ENCODE assay signal across 39 cellular contexts in genomic region chrX:36869457-36869856, GRCh38.
"Had no signal": no experiment of that assay in that cellular context is flagged by ENCODE, and none has a peak within 500 bp of the region (broad histone marks: within the 10 kb centered on the region; RNA-seq: fewer than 3 reads in every experiment).

No MANE protein-coding gene starts in this region.

- H3K27me3 Mint-ChIP-seq: activated CD4-positive, alpha-beta memory T cell treated with anti-CD3 and anti-CD28 coated beads, Interleukin-2, amount 10 ng/mL, durations not matched to agents 7 days and 5 days; activated CD4-positive, alpha-beta T cell treated with anti-CD3 and anti-CD28 coated beads, Interleukin-2, amount 10 ng/mL, durations not matched to agents 7 days and 5 days; activated CD8-positive, alpha-beta memory T cell treated with anti-CD3 and anti-CD28 coated beads, Interleukin-2, amount 10 ng/mL, durations not matched to agents 7 days and 5 days; activated naive CD4-positive, alpha-beta T cell treated with anti-CD3 and anti-CD28 coated beads, Interleukin-2, amount 10 ng/mL, durations not matched to agents 7 days and 5 days; activated naive CD8-positive, alpha-beta T cell; activated naive CD8-positive, alpha-beta T cell treated with anti-CD3 and anti-CD28 coated beads, Interleukin-2, amount 10 ng/mL, durations not matched to agents 7 days and 5 days; brain; central memory CD8-positive, alpha-beta T cell had no signal

- FAIRE-seq: bronchial epithelial cell had no signal

- DNase-seq: activated CD4-positive, alpha-beta memory T cell treated with anti-CD3 and anti-CD28 coated beads, Interleukin-2, amount 10 ng/mL, durations not matched to agents 7 days and 5 days; activated CD4-positive, alpha-beta T cell treated with anti-CD3 and anti-CD28 coated beads for 1 hour; activated CD4-positive, alpha-beta T cell treated with anti-CD3 and anti-CD28 coated beads for 36 hours; activated CD4-positive, alpha-beta T cell treated with anti-CD3 and anti-CD28 coated beads for 48 hours; activated CD4-positive, alpha-beta T cell treated with anti-CD3 and anti-CD28 coated beads, Interleukin-2, amount 10 ng/mL, durations not matched to agents 7 days and 5 days; activated CD4-positive, alpha-beta T cell treated with anti-CD3 and anti-CD28 coated beads, Interleukin-2, amount 50 U/mL, for 48 hours; activated CD4-positive, CD25-positive, alpha-beta regulatory T cell; activated CD8-positive, alpha-beta memory T cell treated with anti-CD3 and anti-CD28 coated beads for 24 hours; activated CD8-positive, alpha-beta memory T cell treated with anti-CD3 and anti-CD28 coated beads, Interleukin-2, amount 10 ng/mL, durations not matched to agents 7 days and 5 days; activated CD8-positive, alpha-beta memory T cell treated with anti-CD3 and anti-CD28 coated beads, Interleukin-2, amount 50 U/mL, for 48 hours; activated CD8-positive, alpha-beta T cell treated with anti-CD3 and anti-CD28 coated beads, Interleukin-2, amount 10 ng/mL, durations not matched to agents 7 days and 5 days; activated effector memory CD4-positive, alpha-beta T cell treated with Interleukin-2 at 50 U/mL for 16 hours; activated gamma-delta T cell; activated naive CD4-positive, alpha-beta T cell treated with anti-CD3 and anti-CD28 coated beads, Interleukin-2, amount 10 ng/mL, durations not matched to agents 7 days and 5 days; activated naive CD4-positive, alpha-beta T cell treated with Interleukin-2 at 50 U/mL for 16 hours; activated naive CD8-positive, alpha-beta T cell treated with anti-CD3 and anti-CD28 coated beads, Interleukin-2, amount 10 ng/mL, durations not matched to agents 7 days and 5 days; activated naive CD8-positive, alpha-beta T cell treated with anti-CD3 and anti-CD28 coated beads, Interleukin-2, amount 50 U/mL, for 24 hours; activated T-cell treated with anti-CD3 and anti-CD28 coated beads, Interleukin-2, amount 50 U/mL, for 24 hours; activated T-cell treated with anti-CD3 and anti-CD28 coated beads, Interleukin-2, amount 50 U/mL, for 48 hours; amygdala; anterior cingulate cortex; caudate nucleus; cerebellar nuclear complex; T-helper 1 cell; T-helper 2 cell; T-helper 9 cell; WERI-Rb-1 had no signal

- ATAC-seq: activated CD4-positive, alpha-beta T cell treated with anti-CD3 and anti-CD28 coated beads for 36 hours; activated CD4-positive, CD25-positive, alpha-beta regulatory T cell treated with anti-CD3 and anti-CD28 coated beads, Interleukin-2, amount 50 U/mL, for 24 hours; activated CD8-positive, alpha-beta memory T cell treated with anti-CD3 and anti-CD28 coated beads, Interleukin-2, amount 10 ng/mL, durations not matched to agents 7 days and 5 days; activated CD8-positive, alpha-beta T cell treated with anti-CD3 and anti-CD28 coated beads, Interleukin-2, amount 10 ng/mL, durations not matched to agents 7 days and 5 days; activated naive CD8-positive, alpha-beta T cell treated with anti-CD3 and anti-CD28 coated beads, Interleukin-2, amount 50 U/mL, for 24 hours; WTC11 had no signal

- H3K27me3 ChIP-seq: ascending aorta, cardiac muscle cell had no signal

- H3K4me3 Mint-ChIP-seq: activated CD4-positive, alpha-beta memory T cell treated with anti-CD3 and anti-CD28 coated beads, Interleukin-2, amount 10 ng/mL, durations not matched to agents 7 days and 5 days; activated CD4-positive, alpha-beta T cell treated with anti-CD3 and anti-CD28 coated beads for 36 hours; activated CD4-positive, alpha-beta T cell treated with anti-CD3 and anti-CD28 coated beads, Interleukin-2, amount 10 ng/mL, durations not matched to agents 7 days and 5 days; activated CD8-positive, alpha-beta memory T cell treated with anti-CD3 and anti-CD28 coated beads, Interleukin-2, amount 10 ng/mL, durations not matched to agents 7 days and 5 days; activated CD8-positive, alpha-beta T cell treated with anti-CD3 and anti-CD28 coated beads, Interleukin-2, amount 10 ng/mL, durations not matched to agents 7 days and 5 days; activated naive CD4-positive, alpha-beta T cell treated with anti-CD3 and anti-CD28 coated beads, Interleukin-2, amount 10 ng/mL, durations not matched to agents 7 days and 5 days; activated naive CD4-positive, alpha-beta T cell treated with anti-CD3 and anti-CD28 coated beads, Interleukin-2, amount 50 U/mL, for 24 hours; activated naive CD8-positive, alpha-beta T cell; activated naive CD8-positive, alpha-beta T cell treated with anti-CD3 and anti-CD28 coated beads, Interleukin-2, amount 10 ng/mL, durations not matched to agents 7 days and 5 days; activated naive CD8-positive, alpha-beta T cell treated with anti-CD3 and anti-CD28 coated beads, Interleukin-2, amount 50 U/mL, for 24 hours; activated T-cell treated with anti-CD3 and anti-CD28 coated beads, Interleukin-2, amount 50 U/mL, for 24 hours; brain; central memory CD8-positive, alpha-beta T cell; T-helper 1 cell treated with Interleukin-12 subunit alpha and Interleukin-12 subunit beta and Interleukin-4 antibody, amounts not matched to agents 30 μg/mL and 1 μg/mL, for 36 hours; T-helper 2 cell treated with Interferon-gamma antibody and Interleukin-4, amounts not matched to agents 5 μg/mL and 100 μg/mL, for 36 hours; WTC11 had no signal

- H3K27ac Mint-ChIP-seq: activated CD4-positive, alpha-beta memory T cell treated with anti-CD3 and anti-CD28 coated beads, Interleukin-2, amount 10 ng/mL, durations not matched to agents 7 days and 5 days; activated CD4-positive, alpha-beta T cell treated with anti-CD3 and anti-CD28 coated beads for 36 hours; activated CD4-positive, alpha-beta T cell treated with anti-CD3 and anti-CD28 coated beads, Interleukin-2, amount 10 ng/mL, durations not matched to agents 7 days and 5 days; activated CD8-positive, alpha-beta memory T cell treated with anti-CD3 and anti-CD28 coated beads, Interleukin-2, amount 10 ng/mL, durations not matched to agents 7 days and 5 days; activated CD8-positive, alpha-beta T cell treated with anti-CD3 and anti-CD28 coated beads, Interleukin-2, amount 10 ng/mL, durations not matched to agents 7 days and 5 days; activated naive CD4-positive, alpha-beta T cell treated with anti-CD3 and anti-CD28 coated beads, Interleukin-2, amount 10 ng/mL, durations not matched to agents 7 days and 5 days; activated naive CD4-positive, alpha-beta T cell treated with anti-CD3 and anti-CD28 coated beads, Interleukin-2, amount 50 U/mL, for 24 hours; activated naive CD8-positive, alpha-beta T cell; activated naive CD8-positive, alpha-beta T cell treated with anti-CD3 and anti-CD28 coated beads, Interleukin-2, amount 10 ng/mL, durations not matched to agents 7 days and 5 days; activated naive CD8-positive, alpha-beta T cell treated with anti-CD3 and anti-CD28 coated beads, Interleukin-2, amount 50 U/mL, for 24 hours; activated T-cell treated with anti-CD3 and anti-CD28 coated beads, Interleukin-2, amount 50 U/mL, for 24 hours; activated T-helper 2 cell treated with anti-CD3 and anti-CD28 coated beads, Interferon-gamma antibody, Interleukin-2, Interleukin-4, amounts not matched to agents 10 μg/mL and 5 μg/mL and 100 μg/mL, durations not matched to agents 14 hours and 24 hours and 36 hours; brain; T-helper 1 cell treated with Interleukin-12 subunit alpha and Interleukin-12 subunit beta and Interleukin-4 antibody, amounts not matched to agents 30 μg/mL and 1 μg/mL, for 36 hours; T-helper 2 cell treated with Interferon-gamma antibody and Interleukin-4, amounts not matched to agents 5 μg/mL and 100 μg/mL, for 36 hours; WTC11 had no signal

- H3K36me3 ChIP-seq: ascending aorta, cardiac muscle cell, WERI-Rb-1 had no signal

- H3K36me3 Mint-ChIP-seq: activated CD8-positive, alpha-beta memory T cell treated with anti-CD3 and anti-CD28 coated beads, Interleukin-2, amount 10 ng/mL, durations not matched to agents 7 days and 5 days; activated naive CD4-positive, alpha-beta T cell treated with anti-CD3 and anti-CD28 coated beads, Interleukin-2, amount 10 ng/mL, durations not matched to agents 7 days and 5 days; activated naive CD4-positive, alpha-beta T cell treated with anti-CD3 and anti-CD28 coated beads, Interleukin-2, amount 50 U/mL, for 24 hours; activated naive CD8-positive, alpha-beta T cell; activated naive CD8-positive, alpha-beta T cell treated with anti-CD3 and anti-CD28 coated beads, Interleukin-2, amount 10 ng/mL, durations not matched to agents 7 days and 5 days; brain; WTC11 had no signal

- H3K27ac ChIP-seq: ascending aorta, cardiac muscle cell, WERI-Rb-1 had no signal

- H3K9me3 Mint-ChIP-seq: activated CD4-positive, alpha-beta memory T cell treated with anti-CD3 and anti-CD28 coated beads, Interleukin-2, amount 10 ng/mL, durations not matched to agents 7 days and 5 days; activated CD4-positive, alpha-beta T cell treated with anti-CD3 and anti-CD28 coated beads, Interleukin-2, amount 10 ng/mL, durations not matched to agents 7 days and 5 days; activated naive CD4-positive, alpha-beta T cell treated with anti-CD3 and anti-CD28 coated beads, Interleukin-2, amount 10 ng/mL, durations not matched to agents 7 days and 5 days; activated naive CD4-positive, alpha-beta T cell treated with anti-CD3 and anti-CD28 coated beads, Interleukin-2, amount 50 U/mL, for 24 hours; activated naive CD8-positive, alpha-beta T cell treated with anti-CD3 and anti-CD28 coated beads, Interleukin-2, amount 10 ng/mL, durations not matched to agents 7 days and 5 days; activated naive CD8-positive, alpha-beta T cell treated with anti-CD3 and anti-CD28 coated beads, Interleukin-2, amount 50 U/mL, for 24 hours; activated T-cell treated with anti-CD3 and anti-CD28 coated beads, Interleukin-2, amount 50 U/mL, for 24 hours; activated T-helper 2 cell treated with anti-CD3 and anti-CD28 coated beads, Interferon-gamma antibody, Interleukin-2, Interleukin-4, amounts not matched to agents 10 μg/mL and 5 μg/mL and 100 μg/mL, durations not matched to agents 14 hours and 24 hours and 36 hours; brain; central memory CD8-positive, alpha-beta T cell; T-helper 1 cell treated with Interleukin-12 subunit alpha and Interleukin-12 subunit beta and Interleukin-4 antibody, amounts not matched to agents 30 μg/mL and 1 μg/mL, for 36 hours; T-helper 2 cell treated with Interferon-gamma antibody and Interleukin-4, amounts not matched to agents 5 μg/mL and 100 μg/mL, for 36 hours; WTC11 had no signal

- H3K4me1 Mint-ChIP-seq: activated CD4-positive, alpha-beta memory T cell treated with anti-CD3 and anti-CD28 coated beads, Interleukin-2, amount 10 ng/mL, durations not matched to agents 7 days and 5 days; activated CD4-positive, alpha-beta T cell treated with anti-CD3 and anti-CD28 coated beads for 36 hours; activated CD4-positive, alpha-beta T cell treated with anti-CD3 and anti-CD28 coated beads, Interleukin-2, amount 10 ng/mL, durations not matched to agents 7 days and 5 days; activated CD8-positive, alpha-beta memory T cell treated with anti-CD3 and anti-CD28 coated beads, Interleukin-2, amount 10 ng/mL, durations not matched to agents 7 days and 5 days; activated naive CD4-positive, alpha-beta T cell treated with anti-CD3 and anti-CD28 coated beads, Interleukin-2, amount 10 ng/mL, durations not matched to agents 7 days and 5 days; activated naive CD4-positive, alpha-beta T cell treated with anti-CD3 and anti-CD28 coated beads, Interleukin-2, amount 50 U/mL, for 24 hours; activated naive CD8-positive, alpha-beta T cell treated with anti-CD3 and anti-CD28 coated beads, Interleukin-2, amount 10 ng/mL, durations not matched to agents 7 days and 5 days; activated naive CD8-positive, alpha-beta T cell treated with anti-CD3 and anti-CD28 coated beads, Interleukin-2, amount 50 U/mL, for 24 hours; brain; central memory CD8-positive, alpha-beta T cell; WTC11 had no signal

- H3K4me3 ChIP-seq: ascending aorta, cardiac muscle cell had no signal

- H3K9me3 ChIP-seq: ascending aorta had no signal

- H3K4me1 ChIP-seq: ascending aorta had no signal
